ENCODE assay signal across 8 cellular contexts in genomic region chr10:101032637-101033201, GRCh38. TPM values are rescaled to one million over a fixed set of nuclear protein-coding genes. Genes with fewer than 3 reads are reported as not detected.
A peak's percentile ranks its signal among the peaks of the same experiment; 100 is the strongest.
DNase-seq lines count a peak whose midpoint lies in the region; ATAC-seq, FAIRE-seq and TF ChIP-seq lines count a peak whose summit lies in the region.

No MANE protein-coding gene starts in this region.

- peaks cover 49% of the 10 kb centered on the region for H4K20me1 ChIP-seq in astrocyte (ENCODE audit: insufficient read depth, low read length)

- no peaks in the 10 kb centered on the region for H3K27me3 ChIP-seq in CD4-positive, alpha-beta T cell (ENCODE audit: control insufficient read depth, insufficient read depth, low read length)
- H3K27me3 ChIP-seq in astrocyte (ENCODE audit: insufficient read depth, low read length): no peaks in the 10 kb centered on the region

- CTCF ChIA-PET in CD4-positive, alpha-beta T cell (lab: Charles Lee): interaction anchor here (2.2 to 3.5 kb wide), 4 partner anchors 9 to 33 kb away, joined by 7 to 28 read pairs (median 19); partner anchors contain the start of gene LZTS2

- peaks cover 19% of the 10 kb centered on the region for H3K4me1 Mint-ChIP-seq in CD4-positive, alpha-beta T cell (ENCODE audit: low read depth)
- H3K4me1 Mint-ChIP-seq in astrocyte (ENCODE audit: low read depth, unreplicated experiment): peaks cover 14% of the 10 kb centered on the region

- POLR2A ChIA-PET in CD4-positive, alpha-beta T cell (lab: Charles Lee): interaction anchor here (0.8 to 3.2 kb wide), 8 partner anchors 9 to 120 kb away, joined by 3 to 48 read pairs (median 4); partner anchors contain the start of genes KAZALD1, LZTS2 and SLF2

- H3K4me3 Mint-ChIP-seq in CD4-positive, alpha-beta T cell: peak overlapping the region; percentile 95
- peak overlapping the region; percentile 88 for H3K4me3 Mint-ChIP-seq in astrocyte (ENCODE audit: unreplicated experiment)

- peak overlapping the region; percentile 93 for H3K27ac ChIP-seq in CD4-positive, alpha-beta T cell (ENCODE audit: low read depth, low read length)
- H3K27ac ChIP-seq in astrocyte (ENCODE audit: low read depth, low read length): peak overlapping the region; percentile 96

- H3K9me3 ChIP-seq in CD4-positive, alpha-beta T cell (ENCODE audit: control insufficient read depth, low read length): no peaks in the 10 kb centered on the region
- no peaks in the 10 kb centered on the region for H3K9me3 ChIP-seq in astrocyte (ENCODE audit: insufficient read depth, low read depth, low read length)

- TF ChIP-seq CTCF in CD4-positive, alpha-beta T cell (IDR thresholded peaks at IDR 0.05): no peak
- TF ChIP-seq CTCF in astrocyte (IDR thresholded peaks at IDR 0.05; ENCODE audit: insufficient read depth, low read depth, low read length): no peak

- no peaks in the 10 kb centered on the region for H3K9me3 Mint-ChIP-seq in CD4-positive, alpha-beta T cell
- no peaks in the 10 kb centered on the region for H3K9me3 Mint-ChIP-seq in astrocyte (ENCODE audit: unreplicated experiment)

- H3K36me3 ChIP-seq in astrocyte (ENCODE audit: insufficient read depth, low read length): peaks cover 27% of the 10 kb centered on the region

- peaks cover 27% of the 10 kb centered on the region for H3K79me2 ChIP-seq in astrocyte (ENCODE audit: insufficient read depth, low read length)

- H3K9ac ChIP-seq in astrocyte (ENCODE audit: low read length): peak overlapping the region; percentile 96

- H3K4me2 ChIP-seq in astrocyte (ENCODE audit: low read length): peak overlapping the region; percentile 98

- H3K4me3 ChIP-seq in astrocyte (ENCODE audit: insufficient read depth, low read depth, low read length): peak overlapping the region; percentile 86

- H2AFZ ChIP-seq in astrocyte (ENCODE audit: low read depth, low read length): peak overlapping the region; percentile 94

- peaks cover 25% of the 10 kb centered on the region for H3K4me1 ChIP-seq in astrocyte (ENCODE audit: insufficient read depth, low read length)

- peak; percentile 78 for FAIRE-seq in astrocyte (lab: Jason Lieb, UNC)

- intact Hi-C loops in CD4-positive, alpha-beta T cell (cut with DNase I, micrococcal nuclease): loop anchor here (5.0 kb wide), 1 partner anchor 35 kb away; no protein-coding TSS in a partner anchor

- H3K27ac Mint-ChIP-seq in CD4-positive, alpha-beta T cell: peak overlapping the region; percentile 97
- H3K27ac Mint-ChIP-seq in astrocyte (ENCODE audit: unreplicated experiment): peak overlapping the region; percentile 91

- H3K27me3 Mint-ChIP-seq in CD4-positive, alpha-beta T cell: no peaks in the 10 kb centered on the region
- peaks cover 2% of the 10 kb centered on the region for H3K27me3 Mint-ChIP-seq in astrocyte (ENCODE audit: low read depth, unreplicated experiment)

- DNase-seq in CD4-positive, alpha-beta T cell: peak in 8 of 10 experiments; percentile 26 to 60 (median 44)
- DNase-seq in SW480 (ENCODE audit: low spot score) (peak; percentile 91), astrocyte (ENCODE audit: low read depth) (peak; percentile 89), hypothalamus (lab: John Stamatoyannopoulos, UW) (peak in 36 of 51 donors; percentile 40 to 87 (median 64)), retina (peak; percentile 63), NCI-H774 (lab: John Stamatoyannopoulos, UW) (no peak)

- peak; percentile 18 for ATAC-seq in CD4-positive, alpha-beta T cell (ENCODE audit: poor library complexity)
- peak; percentile 15 for ATAC-seq in HG02885 (IDR thresholded peaks at IDR 0.05; ENCODE audit: poor library complexity, unreplicated experiment)
- ATAC-seq in HG03457 (IDR thresholded peaks at IDR 0.05; ENCODE audit: unreplicated experiment): no peak

- peaks cover 42% of the 10 kb centered on the region for H3K36me3 Mint-ChIP-seq in CD4-positive, alpha-beta T cell (ENCODE audit: low read depth)
- H3K36me3 Mint-ChIP-seq in astrocyte (ENCODE audit: low read depth, unreplicated experiment): peaks cover 13% of the 10 kb centered on the region

RNA-seq across cellular contexts. Expression of gene SFXN3, which starts 1.7 kb away (rescaled TPM):
- total RNA-seq in CD4-positive, alpha-beta T cell: 10 to 100 TPM; 43.2 to 48.3 TPM
- total RNA-seq in astrocyte: 59.2 and 68.3 TPM in 2 replicates

RNA-seq across cellular contexts. Expression of gene PDZD7, which starts 1.8 kb away (rescaled TPM):
- total RNA-seq in CD4-positive, alpha-beta T cell: 1 to 10 TPM; 1.7 to 3.1 TPM
- total RNA-seq in astrocyte: 2.2 and 4.5 TPM in 2 replicates

RNA-seq across cellular contexts. Expression of gene KAZALD1, which starts 29.1 kb away (rescaled TPM):
- not detected for total RNA-seq in CD4-positive, alpha-beta T cell
- total RNA-seq in astrocyte: 8.1 and 9.6 TPM in 2 replicates

RNA-seq across cellular contexts. Expression of gene LZTS2, which starts 33.1 kb away (rescaled TPM):
- 1 to 10 TPM; 9.0 to 9.6 TPM for total RNA-seq in CD4-positive, alpha-beta T cell
- 69.9 and 73.9 TPM in 2 replicates for total RNA-seq in astrocyte

RNA-seq across cellular contexts. Expression of gene TWNK, which starts 45.4 kb away (rescaled TPM):
- total RNA-seq in CD4-positive, alpha-beta T cell: 1 to 10 TPM; 2.7 to 2.8 TPM
- 12.9 TPM in 2 replicates for total RNA-seq in astrocyte
